In the genomic region with DNA sequence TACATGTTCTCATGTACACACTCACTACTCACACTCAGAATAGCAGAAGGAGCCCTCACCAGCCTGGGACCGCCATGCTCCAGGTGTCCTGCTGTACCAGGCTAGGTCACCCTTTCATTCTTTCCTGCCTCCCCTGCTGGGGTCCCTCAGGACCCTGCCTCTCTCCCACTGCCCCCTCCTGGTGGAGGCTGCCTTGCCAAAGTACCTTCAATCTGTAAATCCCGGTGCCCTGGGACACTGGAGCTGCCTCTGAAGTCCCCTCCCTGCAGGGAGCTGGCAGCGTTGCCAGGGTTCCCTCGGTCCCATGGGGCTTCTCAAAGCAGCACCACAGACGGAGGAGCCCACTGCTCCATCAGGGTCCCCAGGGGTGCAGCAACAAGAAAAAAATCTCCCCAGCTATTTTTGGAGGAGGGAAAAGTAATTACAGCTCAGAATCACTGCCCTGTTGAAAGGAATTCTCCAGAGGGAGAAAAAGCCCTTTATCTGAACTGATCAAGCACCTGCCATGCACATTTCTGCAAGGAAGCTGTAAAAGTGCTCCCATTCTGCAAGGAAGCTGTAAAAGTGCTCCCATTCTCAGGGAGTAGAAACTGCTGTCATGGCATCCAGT, we compare ENCODE assay signal across 11 cellular contexts.
"Had no signal": no experiment of that assay in that cellular context is flagged by ENCODE, and none has a peak within 500 bp of the region (broad histone marks: within the 10 kb centered on the region; RNA-seq: fewer than 3 reads in every experiment).

No MANE protein-coding gene starts in this region.

- H3K4me2 ChIP-seq: smooth muscle cell had no signal

- H3K27me3 ChIP-seq: cardiac muscle cell, tibial nerve had no signal

- DNase-seq: activated CD4-positive, alpha-beta T cell treated with anti-CD3 and anti-CD28 coated beads for 48 hours; activated naive CD4-positive, alpha-beta T cell treated with anti-CD3 and anti-CD28 coated beads for 36 hours; effector CD8-positive, alpha-beta T cell; heart right ventricle; mesendoderm; T-helper 9 cell; WERI-Rb-1 had no signal

- H3K27ac ChIP-seq: cardiac muscle cell, heart right ventricle, tibial nerve, WERI-Rb-1 had no signal

- ATAC-seq: heart right ventricle; stimulated activated effector memory CD8-positive, alpha-beta T cell treated with anti-CD3 and anti-CD28 coated beads, Interleukin-12 subunit alpha, Interleukin-12 subunit beta, amount 100 ng/mL, for 72 hours had no signal

- H3K4me1 ChIP-seq: heart right ventricle, tibial nerve had no signal

- H3K4me3 ChIP-seq: cardiac muscle cell, heart right ventricle, smooth muscle cell, tibial nerve had no signal

- H3K36me3 ChIP-seq: cardiac muscle cell, heart right ventricle, tibial nerve, WERI-Rb-1 had no signal
